ENCODE assay signal across 12 cellular contexts in genomic region chr3:52986938-52987337, GRCh38. TPM values are rescaled to one million over a fixed set of nuclear protein-coding genes. Genes with fewer than 3 reads are reported as not detected.
DNase-seq lines count a peak whose midpoint lies in the region; ATAC-seq, FAIRE-seq and TF ChIP-seq lines count a peak whose summit lies in the region.
"Had no signal": no experiment of that assay in that cellular context is flagged by ENCODE, and none has a peak within 500 bp of the region (broad histone marks: within the 10 kb centered on the region; RNA-seq: fewer than 3 reads in every experiment).

No MANE protein-coding gene starts in this region.

- H3K9me3 ChIP-seq in HepG2 (ENCODE audit: low read length) (no peaks in the 10 kb centered on the region), right lobe of liver (no peaks in the 10 kb centered on the region)
- H3K9me3 ChIP-seq: vagina had no signal

- FAIRE-seq in HepG2 (lab: Jason Lieb, UNC), result no peak

- TF ChIP-seq EP300 in HepG2 (IDR thresholded peaks at IDR 0.05; ENCODE audit: low read depth in 2 of 2, low read length in 2 of 2) (no peak), HepG2 (CRISPR knock-in tag; IDR thresholded peaks at IDR 0.05; ENCODE audit: borderline replicate concordance) (no peak)

- in situ Hi-C loops in HepG2 (cut with HindIII; ENCODE audit: extremely low pct_ligation_motif_present, low pct_unique_long_range_greater_than_20kb), result no loop called here
- in situ Hi-C loops in SK-MEL-5 (cut with HindIII; ENCODE audit: low pct_unique_long_range_greater_than_20kb, low sequenced_read_pairs), result no loop called here

- no peaks in the 10 kb centered on the region for H3K36me3 ChIP-seq in HepG2 (replicated peaks in 1 of 2; ENCODE audit: control insufficient read depth in 1 of 2, insufficient read depth in 2 of 2, low read length in 2 of 2)
- no peaks in the 10 kb centered on the region for H3K36me3 ChIP-seq in right lobe of liver
- H3K36me3 ChIP-seq: vagina had no signal

- intact Hi-C loops in HepG2 (cut with micrococcal nuclease; ENCODE audit: unreplicated experiment), result loop anchor here (5.0 kb wide), 1 partner anchor 135 kb away; no protein-coding TSS in a partner anchor
- intact Hi-C loops in right lobe of liver (cut with DNase I), result no loop called here

- no peak overlapping the region for H3K9ac ChIP-seq in HepG2 (ENCODE audit: insufficient read depth, low read depth, low read length)

- H3K27me3 ChIP-seq in HepG2 (ENCODE audit: control insufficient read depth in 1 of 2, insufficient read depth in 2 of 2, low read length in 2 of 2), result no peaks in the 10 kb centered on the region
- H3K27me3 ChIP-seq in right lobe of liver, result no peaks in the 10 kb centered on the region
- H3K27me3 ChIP-seq: vagina had no signal

- no peak overlapping the region for H2AFZ ChIP-seq in HepG2 (ENCODE audit: low read length)

- H3K27ac ChIP-seq in HepG2 (ENCODE audit: extremely low read length, insufficient read depth, low read length), result no peak overlapping the region
- no peak overlapping the region for H3K27ac ChIP-seq in right lobe of liver
- H3K27ac ChIP-seq: epithelial cell of prostate, vagina had no signal

- CTCF ChIA-PET in HepG2 (lab: Yijun Ruan, JAX; ENCODE audit: low intra/inter-chr PET ratio, low total read pairs), result no interaction called here

- no peak overlapping the region for H3K27ac Mint-ChIP-seq in stimulated activated memory B cell treated with anti-CD40 and anti-IgM and Interleukin-4, amounts not matched to agents 10 μg/mL and 1 μg/mL and 100 μg/mL, for 72 hours

- H3K4me3 ChIP-seq in HepG2 (replicated peaks in 1 of 3; ENCODE audit: insufficient read depth in 1 of 3, low read depth in 2 of 3, low read length in 3 of 3) (no peak overlapping the region), right lobe of liver (no peak overlapping the region), fibroblast of mammary gland (ENCODE audit: control insufficient read depth, low read depth, low read length) (no peak overlapping the region)
- H3K4me3 ChIP-seq: vagina had no signal

- no peak for TF ChIP-seq RAD21 in HepG2 (CRISPR knock-in tag; IDR thresholded peaks at IDR 0.05)

- no peak for TF ChIP-seq POLR2A in HepG2 (IDR thresholded peaks at IDR 0.05; ENCODE audit: insufficient read depth in 1 of 2, low read depth in 2 of 2, low read length in 2 of 2)
- no peak for TF ChIP-seq POLR2A in right lobe of liver (IDR thresholded peaks at IDR 0.05)

- H3K4me3 Mint-ChIP-seq in stimulated activated memory B cell treated with anti-CD40 and anti-IgM and Interleukin-4, amounts not matched to agents 10 μg/mL and 1 μg/mL and 100 μg/mL, for 72 hours, result no peak overlapping the region

- peaks cover 17% of the 10 kb centered on the region for H3K4me1 ChIP-seq in HepG2 (ENCODE audit: insufficient read depth, low read length)
- H3K4me1 ChIP-seq in right lobe of liver, result no peaks in the 10 kb centered on the region
- H3K4me1 ChIP-seq: vagina had no signal

- no peaks in the 10 kb centered on the region for H3K27me3 Mint-ChIP-seq in stimulated activated memory B cell treated with anti-CD40 and anti-IgM and Interleukin-4, amounts not matched to agents 10 μg/mL and 1 μg/mL and 100 μg/mL, for 72 hours

- no peak for ATAC-seq in HepG2
- no peak for ATAC-seq in right lobe of liver
- ATAC-seq in HG03439 (IDR thresholded peaks at IDR 0.05; ENCODE audit: unreplicated experiment), result no peak
- no peak for ATAC-seq in stimulated activated memory B cell treated with anti-CD40 and anti-IgM and Interleukin-4, amounts not matched to agents 10 μg/mL and 1 μg/mL and 100 μg/mL, for 72 hours
- no peak for ATAC-seq in omental fat pad (ENCODE audit: low FRiP score)

- H3K9me3 Mint-ChIP-seq in stimulated activated memory B cell treated with anti-CD40 and anti-IgM and Interleukin-4, amounts not matched to agents 10 μg/mL and 1 μg/mL and 100 μg/mL, for 72 hours, result no peaks in the 10 kb centered on the region

- POLR2A ChIA-PET in HepG2 (lab: Yijun Ruan, JAX), result no interaction called here

- peaks cover 3% of the 10 kb centered on the region for H3K79me2 ChIP-seq in HepG2 (ENCODE audit: insufficient read depth, low read length)

- peaks cover 52% of the 10 kb centered on the region for H3K4me1 Mint-ChIP-seq in stimulated activated memory B cell treated with anti-CD40 and anti-IgM and Interleukin-4, amounts not matched to agents 10 μg/mL and 1 μg/mL and 100 μg/mL, for 72 hours

- 82% methylated on average over 3 of the region's 3 CpGs for WGBS in HepG2 (ENCODE audit: low lambda C conversion rate)
- WGBS in right lobe of liver (ENCODE audit: insufficient coverage, low coverage, low lambda C conversion rate, missing lambda C conversion rate), result 58% methylated on average over 3 of the region's 3 CpGs

- H3K36me3 Mint-ChIP-seq in stimulated activated memory B cell treated with anti-CD40 and anti-IgM and Interleukin-4, amounts not matched to agents 10 μg/mL and 1 μg/mL and 100 μg/mL, for 72 hours, result no peaks in the 10 kb centered on the region

- no peaks in the 10 kb centered on the region for H4K20me1 ChIP-seq in HepG2 (ENCODE audit: insufficient read depth, low read length)

- TF ChIP-seq CTCF in HepG2 (CRISPR knock-in tag; IDR thresholded peaks at IDR 0.05), result peak; percentile 38
- TF ChIP-seq CTCF in right lobe of liver (IDR thresholded peaks at IDR 0.05), result peak in 2 of 4 donors; percentile 10 to 28
- TF ChIP-seq CTCF in fibroblast of mammary gland (conservative IDR thresholded peaks at IDR 0.05; ENCODE audit: control insufficient read depth, insufficient read depth, low read depth, low read length), result peak; percentile 40
- TF ChIP-seq CTCF in omental fat pad (IDR thresholded peaks at IDR 0.05), result no peak

- BruUV-seq in HepG2 (replicated peaks; lab: Mats Ljungman, UMichigan), result no TSS peak

- no peak for DNase-seq in HepG2 (ENCODE audit: low spot score)
- no peak for DNase-seq in right lobe of liver
- peak; percentile 77 for DNase-seq in SK-MEL-5 (ENCODE audit: low read depth, low spot score)
- peak; percentile 61 for DNase-seq in fibroblast of mammary gland (ENCODE audit: low read depth)
- DNase-seq in omental fat pad (ENCODE audit: low spot score), result no peak
- DNase-seq in stimulated activated CD4-positive, alpha-beta T cell treated with anti-CD3 and anti-CD28 coated beads, Interleukin-4, amount 100 ng/mL, for 24 hours, result no peak
- DNase-seq: COR-L47, SW 1271 had no signal

- no peak overlapping the region for H3K4me2 ChIP-seq in HepG2 (ENCODE audit: low read depth, low read length)

TF ChIP-seq in HepG2, 621 proteins besides CTCF, POLR2A, EP300 and RAD21:
- peak; percentile 40 for TF ChIP-seq STAG1 (CRISPR knock-in tag; IDR thresholded peaks at IDR 0.05)
- peak; percentile 20; the same call in 1 of the 2 replicates for TF ChIP-seq SMC3 (IDR thresholded peaks at IDR 0.05; ENCODE audit: low read length)
- no peak for TF ChIP-seq SIN3A (IDR thresholded peaks at IDR 0.05; ENCODE audit: borderline replicate concordance, low read depth, low read length)

RNA-seq across cellular contexts. Expression of gene SFMBT1, which starts 58.9 kb away (rescaled TPM):
- total RNA-seq in HepG2 (2016; rRNA removed; fragmentation: Illumina TruSeq; extraction: Trizol) (12.8 and 15.6 TPM in 2 replicates), right lobe of liver (10 to 100 TPM in 4 of 6 experiments, 1 to 10 TPM in 2; 9.2 to 14.0 (median 10.7) TPM), omental fat pad (10 to 100 TPM in 1 of 4 donors, 1 to 10 TPM in 3; 6.5 to 15.3 (median 8.7) TPM)
- 8.9 and 9.3 TPM in 2 replicates for total RNA-seq in HepG2 (2016; cell fraction: cytosol; rRNA removed; fragmentation: Illumina TruSeq; extraction: Trizol; ENCODE audit: low read depth)
- 14.5 and 15.1 TPM in 2 replicates for total RNA-seq in HepG2 (2016; cell fraction: insoluble cytoplasmic fraction; rRNA removed; fragmentation: Illumina TruSeq; extraction: Trizol)
- 10.0 and 10.3 TPM in 2 replicates for total RNA-seq in HepG2 (2016; cell fraction: membrane; rRNA removed; fragmentation: Illumina TruSeq; extraction: Trizol)
- total RNA-seq in HepG2 (2016; cell fraction: nucleus; rRNA removed; fragmentation: Illumina TruSeq; extraction: Trizol), result 9.9 and 12.6 TPM in 2 replicates
- polyA plus RNA-seq in HepG2 (2011; rRNA removed), result 3.8 and 4.0 TPM in 2 replicates
- polyA plus RNA-seq in HepG2 (2011; cell fraction: cytosol; rRNA removed), result 2.9 and 3.8 TPM in 2 replicates
- 3.1 and 5.0 TPM in 2 replicates for polyA plus RNA-seq in HepG2 (2011; cell fraction: nucleus; rRNA removed)
- polyA plus RNA-seq in HepG2 (2012), result 3.3 TPM in 2 replicates
- polyA plus RNA-seq in HepG2 (2016; cell fraction: cytosol; fragmentation: Illumina TruSeq; extraction: Trizol; ENCODE audit: low read depth), result 1.5 TPM in 2 replicates
- polyA plus RNA-seq in HepG2 (2016; cell fraction: insoluble cytoplasmic fraction; fragmentation: Illumina TruSeq; extraction: Trizol; ENCODE audit: low read depth), result 9.8 and 11.0 TPM in 2 replicates
- polyA plus RNA-seq in HepG2 (2016; cell fraction: membrane; fragmentation: Illumina TruSeq; extraction: Trizol; ENCODE audit: low read depth), result 4.1 and 4.6 TPM in 2 replicates
- polyA plus RNA-seq in HepG2 (2016; cell fraction: nucleus; fragmentation: Illumina TruSeq; extraction: Trizol; ENCODE audit: insufficient read depth, low read depth), result 9.0 and 10.5 TPM in 2 replicates
- polyA minus RNA-seq in HepG2 (2011; rRNA and poly(A)+ RNA removed; ENCODE audit: low replicate concordance), result 13.9 and 50.6 TPM in 2 replicates
- polyA minus RNA-seq in HepG2 (2011; cell fraction: cytosol; rRNA and poly(A)+ RNA removed), result 5.8 and 10.0 TPM in 2 replicates
- 13.1 and 13.9 TPM in 2 replicates for polyA minus RNA-seq in HepG2 (2011; cell fraction: nucleus; rRNA and poly(A)+ RNA removed)
- total RNA-seq in SK-MEL-5 (2014; rRNA removed; shearing (Covaris generic)), result 16.4 and 19.4 TPM in 2 replicates
- 9.8 and 13.7 TPM in 2 replicates for polyA plus RNA-seq in SK-MEL-5 (2015; cell fraction: cytosol; rRNA removed)
- 15.7 and 26.1 TPM in 2 replicates for polyA plus RNA-seq in SK-MEL-5 (2015; cell fraction: nucleus; rRNA removed)

Comparison
In these comparisons a context has a peak if more than half of its experiments do, and no peak if none do; other contexts are left out.
1. DNase-seq: peak in SK-MEL-5 (single experiment) and fibroblast of mammary gland (single experiment); none in HepG2 (single experiment), right lobe of liver (0 of 3), omental fat pad (single experiment) and stimulated activated CD4-positive, alpha-beta T cell treated with anti-CD3 and anti-CD28 coated beads, Interleukin-4, amount 100 ng/mL, for 24 hours (single experiment).
2. CTCF ChIP-seq: peak in HepG2 (single experiment) and fibroblast of mammary gland (single experiment); none in omental fat pad (0 of 3).